Comparison of ENCODE assay signal across 9 cellular contexts in genomic region chr6:149755300-149756260, GRCh38. TPM values are rescaled to one million over a fixed set of nuclear protein-coding genes. Genes with fewer than 3 reads are reported as not detected.
DNase-seq lines count a peak whose midpoint lies in the region; ATAC-seq and TF ChIP-seq lines count a peak whose summit lies in the region.
"Had no signal": no experiment of that assay in that cellular context is flagged by ENCODE, and none has a peak within 500 bp of the region (broad histone marks: within the 10 kb centered on the region; RNA-seq: fewer than 3 reads in every experiment).

No MANE protein-coding gene starts in this region.

- H3K27ac Mint-ChIP-seq in HFFc6: 0 out of 2 replicates have a peak overlapping the region, but pooled peaks have one; percentile 3
- H3K27ac Mint-ChIP-seq in mesothelial cell of epicardium: peak overlapping the region; percentile 1

- WGBS in GM23248 (ENCODE audit: low coverage in 1 of 2, low lambda C conversion rate in 2 of 2, missing lambda C conversion rate in 2 of 2), 2 experiments: 86 to 87% methylated on average over 9 of the region's 9 CpGs

- H3K27me3 ChIP-seq in GM23248 (replicated peaks; ENCODE audit: insufficient read depth): no peaks in the 10 kb centered on the region
- H3K27me3 ChIP-seq: body of pancreas had no signal

- H3K9me3 Mint-ChIP-seq in HFFc6 (no peaks in the 10 kb centered on the region), mesothelial cell of epicardium (no peaks in the 10 kb centered on the region)

- no peak overlapping the region for H3K4me3 ChIP-seq in GM23248
- H3K4me3 ChIP-seq: body of pancreas had no signal

- in situ Hi-C loops in GM23248 (cut with MboI): no loop called here

- H3K4me1 Mint-ChIP-seq in HFFc6 (ENCODE audit: low read depth): peaks cover 27% of the 10 kb centered on the region
- H3K4me1 Mint-ChIP-seq in mesothelial cell of epicardium: peaks cover 3% of the 10 kb centered on the region

- H3F3A ChIP-seq in GM23248 (ENCODE audit: insufficient read depth): peaks cover 4% of the 10 kb centered on the region; the same call in 1 of the 2 replicates

- H3K36me3 ChIP-seq in GM23248 (ENCODE audit: low read depth): peaks cover 7% of the 10 kb centered on the region; the same call in 1 of the 2 replicates

- no peak overlapping the region for H2AFZ ChIP-seq in GM23248

- H3K9ac ChIP-seq in GM23248: no peak overlapping the region

- H3K4me1 ChIP-seq in GM23248 (ENCODE audit: insufficient read depth): peaks cover 28% of the 10 kb centered on the region

- peaks cover 100% of the 10 kb centered on the region for H3K79me2 ChIP-seq in GM23248 (ENCODE audit: insufficient read depth)

- no peak overlapping the region for H3K27ac ChIP-seq in GM23248
- H3K27ac ChIP-seq: body of pancreas had no signal

- H3K27me3 Mint-ChIP-seq in HFFc6 (ENCODE audit: insufficient read depth): no peaks in the 10 kb centered on the region
- no peaks in the 10 kb centered on the region for H3K27me3 Mint-ChIP-seq in mesothelial cell of epicardium (ENCODE audit: low read depth)

- H3K36me3 Mint-ChIP-seq in HFFc6 (ENCODE audit: low read depth) (peaks cover 6% of the 10 kb centered on the region; the same call in 1 of the 2 replicates), mesothelial cell of epicardium (peaks cover 8% of the 10 kb centered on the region)

- TF ChIP-seq CTCF in HFFc6 (IDR thresholded peaks at IDR 0.05) (no peak), mesothelial cell of epicardium (IDR thresholded peaks at IDR 0.05; ENCODE audit: unreplicated experiment) (no peak)

- H3K4me3 Mint-ChIP-seq in HFFc6: no peak overlapping the region
- no peak overlapping the region for H3K4me3 Mint-ChIP-seq in mesothelial cell of epicardium

- no peaks in the 10 kb centered on the region for H3K9me2 ChIP-seq in GM23248 (ENCODE audit: insufficient read depth)

- peak; percentile 40 for ATAC-seq in GM18519 (IDR thresholded peaks at IDR 0.05; ENCODE audit: low FRiP score, unreplicated experiment)
- ATAC-seq: body of pancreas had no signal

- H4K20me1 ChIP-seq in GM23248 (ENCODE audit: insufficient read depth): peaks cover 3% of the 10 kb centered on the region; the same call in 1 of the 2 replicates

- no peak for DNase-seq in HFFc6
- peak; percentile 2 for DNase-seq in NCI-H2227 treated with DMSO at 0.1 percent for 48 hours (lab: John Stamatoyannopoulos, UW)
- no peak for DNase-seq in mesothelial cell of epicardium (ENCODE audit: low spot score in 2 of 2, unreplicated experiment in 2 of 2)
- DNase-seq in NCI-H82 treated with DMSO at 0.1 percent for 48 hours (lab: John Stamatoyannopoulos, UW; ENCODE audit: unreplicated experiment): no peak
- DNase-seq in NCI-H226: no peak
- DNase-seq in AG08395 (ENCODE audit: low spot score): no peak
- DNase-seq in GM23248: no peak
- DNase-seq: body of pancreas had no signal

- H3K9me3 ChIP-seq in GM23248 (ENCODE audit: low read depth): no peaks in the 10 kb centered on the region
- H3K9me3 ChIP-seq: body of pancreas had no signal

- no peak overlapping the region for H3K4me2 ChIP-seq in GM23248 (ENCODE audit: unreplicated experiment)

RNA-seq across cellular contexts. Expression of gene PCMT1, which starts 6.0 kb away (rescaled TPM):
- 100 to 1,000 TPM in 5 of 6 experiments, 10 to 100 TPM in 1; 99.7 to 126 (median 112) TPM for total RNA-seq in HFFc6 (2021; fragmentation: NEBNext Ultra II Directional; extraction: Animal tissue kit (Norgen Biotek cat#: 25700))
- 43.4 to 45.6 TPM (median 44.4 TPM) in 3 replicates for total RNA-seq in mesothelial cell of epicardium
- total RNA-seq in GM23248 (2014; rRNA removed; shearing (Covaris generic)): 132 and 165 TPM in 2 replicates
- polyA plus RNA-seq in GM23248 (2016; fragmentation: Nextera tagmentation; extraction: Ambion mirVana): 183 and 184 TPM in 2 replicates

RNA-seq across cellular contexts. Expression of gene NUP43, which starts 9.3 kb away (rescaled TPM):
- 10 to 100 TPM; 29.6 to 43.3 (median 37.2) TPM for total RNA-seq in HFFc6 (2021; fragmentation: NEBNext Ultra II Directional; extraction: Animal tissue kit (Norgen Biotek cat#: 25700))
- 38.8 to 41.0 TPM (median 40.2 TPM) in 3 replicates for total RNA-seq in mesothelial cell of epicardium
- total RNA-seq in GM23248 (2014; rRNA removed; shearing (Covaris generic)): 35.8 and 58.0 TPM in 2 replicates
- polyA plus RNA-seq in GM23248 (2016; fragmentation: Nextera tagmentation; extraction: Ambion mirVana): 16.1 and 16.4 TPM in 2 replicates

RNA-seq across cellular contexts. Expression of gene LATS1, which starts 37.7 kb away (rescaled TPM):
- total RNA-seq in HFFc6 (2021; fragmentation: NEBNext Ultra II Directional; extraction: Animal tissue kit (Norgen Biotek cat#: 25700)): 10 to 100 TPM; 17.8 to 22.2 (median 20.1) TPM
- 38.4 to 39.4 TPM (median 39.0 TPM) in 3 replicates for total RNA-seq in mesothelial cell of epicardium
- 18.1 and 20.2 TPM in 2 replicates for total RNA-seq in GM23248 (2014; rRNA removed; shearing (Covaris generic))
- 11.5 and 12.8 TPM in 2 replicates for polyA plus RNA-seq in GM23248 (2016; fragmentation: Nextera tagmentation; extraction: Ambion mirVana)
